ENCODE assay signal across 17 cellular contexts in the genomic region with DNA sequence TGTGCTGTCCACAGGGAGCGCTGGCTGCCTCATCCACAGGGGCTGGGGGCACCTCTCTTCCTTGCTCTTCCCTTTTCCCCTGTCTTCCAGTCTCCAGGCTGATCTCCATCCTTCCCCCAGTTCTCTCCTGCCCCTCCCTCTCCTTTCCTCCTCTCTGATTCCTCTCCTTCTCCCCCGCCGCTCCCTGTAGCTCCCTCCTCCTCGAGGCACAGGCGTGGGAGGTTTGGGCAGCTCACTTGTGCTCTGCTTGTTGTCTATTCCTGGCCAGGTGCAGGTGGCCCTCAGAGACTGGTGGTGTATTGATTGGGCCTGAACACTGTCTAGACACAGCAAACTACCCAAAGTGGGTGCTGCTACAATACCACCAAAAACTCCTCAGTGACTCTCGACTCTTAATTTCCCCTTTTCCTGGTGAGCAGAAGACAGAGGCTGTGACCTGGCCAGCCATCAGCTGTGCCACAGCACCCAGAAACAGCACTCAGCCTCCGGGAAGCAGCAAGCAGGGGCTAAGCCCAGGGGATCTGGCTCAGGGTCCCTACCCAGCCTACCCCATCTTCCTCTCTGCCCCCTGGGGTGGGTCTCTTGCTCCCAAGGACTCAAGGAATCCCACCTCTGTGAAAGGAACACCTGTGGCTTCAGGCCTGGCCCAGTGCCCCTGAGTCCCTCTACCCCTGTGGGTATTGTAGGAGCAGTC.
"Had no signal": no experiment of that assay in that cellular context is flagged by ENCODE, and none has a peak within 500 bp of the region (broad histone marks: within the 10 kb centered on the region; RNA-seq: fewer than 3 reads in every experiment).

No MANE protein-coding gene starts in this region.

- FAIRE-seq: frontal cortex had no signal

- H3K4me1 ChIP-seq: tibial nerve, vagina had no signal

- H3K27ac ChIP-seq: brain microvascular endothelial cell, epithelial cell of prostate, tibial nerve, vagina had no signal

- DNase-seq: activated CD4-positive, alpha-beta T cell treated with anti-CD3 and anti-CD28 coated beads for 1 hour; activated CD4-positive, alpha-beta T cell treated with anti-CD3 and anti-CD28 coated beads, Interleukin-2, amount 50 U/mL, for 4 hours; activated naive CD4-positive, alpha-beta T cell; activated naive CD8-positive, alpha-beta T cell treated with anti-CD3 and anti-CD28 coated beads, Interleukin-2, amount 10 ng/mL, durations not matched to agents 7 days and 5 days; activated T-cell treated with anti-CD3 and anti-CD28 coated beads for 4 hours; brain microvascular endothelial cell; cerebellar nuclear complex; effector memory CD8-positive, alpha-beta T cell; heart right ventricle; left colon; nephron progenitor cell; T1000 had no signal

- H3K4me3 ChIP-seq: heart right ventricle, tibial nerve, vagina had no signal

- H3K9me3 ChIP-seq: heart right ventricle, tibial nerve, vagina had no signal

- H3K36me3 ChIP-seq: brain microvascular endothelial cell, heart right ventricle, tibial nerve, vagina had no signal

- ATAC-seq: effector memory CD8-positive, alpha-beta T cell; heart right ventricle; left colon; stimulated activated effector memory CD8-positive, alpha-beta T cell treated with anti-CD3 and anti-CD28 coated beads, Interleukin-12 subunit alpha, Interleukin-12 subunit beta, amount 100 ng/mL, for 72 hours had no signal

- H3K27me3 ChIP-seq: brain microvascular endothelial cell, heart right ventricle, vagina had no signal
